ENCODE assay signal across 19 cellular contexts in genomic region chr12:124459852-124460645, GRCh38.
A peak's percentile ranks its signal among the peaks of the same experiment; 100 is the strongest.
DNase-seq lines count a peak whose midpoint lies in the region; ATAC-seq and TF ChIP-seq lines count a peak whose summit lies in the region.
"Had no signal": no experiment of that assay in that cellular context is flagged by ENCODE, and none has a peak within 500 bp of the region (broad histone marks: within the 10 kb centered on the region; RNA-seq: fewer than 3 reads in every experiment).

No MANE protein-coding gene starts in this region.

- no peak overlapping the region for H3K27ac ChIP-seq in CD8-positive, alpha-beta memory T cell (ENCODE audit: low read depth, low read length)

- ATAC-seq in central memory CD8-positive, alpha-beta T cell (replicated peaks; ENCODE audit: extremely low read depth, poor library complexity, severe bottlenecking) = no peak
- no peak for ATAC-seq in natural killer cell
- ATAC-seq: gastrocnemius medialis, PC-3 had no signal

- H3K27me3 Mint-ChIP-seq in activated CD4-positive, alpha-beta T cell treated with anti-CD3 and anti-CD28 coated beads, Interleukin-2, amount 10 ng/mL, durations not matched to agents 24 days and 14 days = no peaks in the 10 kb centered on the region
- no peaks in the 10 kb centered on the region for H3K27me3 Mint-ChIP-seq in CD8-positive, alpha-beta memory T cell
- H3K27me3 Mint-ChIP-seq in central memory CD8-positive, alpha-beta T cell = no peaks in the 10 kb centered on the region
- no peaks in the 10 kb centered on the region for H3K27me3 Mint-ChIP-seq in natural killer cell (ENCODE audit: low read depth in 2 of 2)
- H3K27me3 Mint-ChIP-seq: activated CD4-positive, alpha-beta memory T cell treated with anti-CD3 and anti-CD28 coated beads for 36 hours had no signal

- H3K4me3 Mint-ChIP-seq in activated CD4-positive, alpha-beta T cell treated with anti-CD3 and anti-CD28 coated beads, Interleukin-2, amount 10 ng/mL, durations not matched to agents 24 days and 14 days = no peak overlapping the region
- H3K4me3 Mint-ChIP-seq in CD8-positive, alpha-beta memory T cell = peak overlapping the region in 5 of 7 donors; percentile 28 to 65 (median 56)
- H3K4me3 Mint-ChIP-seq in central memory CD8-positive, alpha-beta T cell = peak overlapping the region; percentile 44
- peak overlapping the region; percentile 62 for H3K4me3 Mint-ChIP-seq in natural killer cell
- H3K4me3 Mint-ChIP-seq: activated CD4-positive, alpha-beta memory T cell treated with anti-CD3 and anti-CD28 coated beads for 36 hours had no signal

- peaks cover 28% of the 10 kb centered on the region for H3K4me1 ChIP-seq in CD8-positive, alpha-beta memory T cell (ENCODE audit: insufficient read depth, low read length)

- peaks cover 8% of the 10 kb centered on the region for H3K36me3 ChIP-seq in CD8-positive, alpha-beta memory T cell (ENCODE audit: insufficient read depth, low read length)
- H3K36me3 ChIP-seq: gastrocnemius medialis had no signal

- TF ChIP-seq CTCF in natural killer cell (IDR thresholded peaks at IDR 0.05) = no peak

- H3K9me3 Mint-ChIP-seq in activated CD4-positive, alpha-beta T cell treated with anti-CD3 and anti-CD28 coated beads, Interleukin-2, amount 10 ng/mL, durations not matched to agents 24 days and 14 days = no peaks in the 10 kb centered on the region
- no peaks in the 10 kb centered on the region for H3K9me3 Mint-ChIP-seq in CD8-positive, alpha-beta memory T cell
- no peaks in the 10 kb centered on the region for H3K9me3 Mint-ChIP-seq in central memory CD8-positive, alpha-beta T cell
- H3K9me3 Mint-ChIP-seq in natural killer cell = no peaks in the 10 kb centered on the region

- peaks cover 46% of the 10 kb centered on the region for H3K36me3 Mint-ChIP-seq in activated CD4-positive, alpha-beta T cell treated with anti-CD3 and anti-CD28 coated beads, Interleukin-2, amount 10 ng/mL, durations not matched to agents 24 days and 14 days (ENCODE audit: low read depth)
- H3K36me3 Mint-ChIP-seq in CD8-positive, alpha-beta memory T cell = peaks cover 6 to 40% (median 8%) of the 10 kb centered on the region in 3 donors
- peaks cover 7% of the 10 kb centered on the region for H3K36me3 Mint-ChIP-seq in central memory CD8-positive, alpha-beta T cell (ENCODE audit: insufficient read depth)
- H3K36me3 Mint-ChIP-seq in natural killer cell = no peaks in the 10 kb centered on the region

- peak overlapping the region; percentile 32 for H3K27ac Mint-ChIP-seq in activated CD4-positive, alpha-beta T cell treated with anti-CD3 and anti-CD28 coated beads, Interleukin-2, amount 10 ng/mL, durations not matched to agents 24 days and 14 days
- H3K27ac Mint-ChIP-seq in CD8-positive, alpha-beta memory T cell = peak overlapping the region; percentile 40 to 97 (median 87)
- H3K27ac Mint-ChIP-seq in central memory CD8-positive, alpha-beta T cell (ENCODE audit: low read depth) = peak overlapping the region; percentile 88
- peak overlapping the region; percentile 65 to 96 for H3K27ac Mint-ChIP-seq in natural killer cell
- H3K27ac Mint-ChIP-seq: activated CD4-positive, alpha-beta memory T cell treated with anti-CD3 and anti-CD28 coated beads for 36 hours had no signal

- CTCF ChIA-PET in CD8-positive, alpha-beta memory T cell (lab: Charles Lee) = no interaction called here

- no peaks in the 10 kb centered on the region for H3K27me3 ChIP-seq in CD8-positive, alpha-beta memory T cell (ENCODE audit: insufficient read depth, low read length, poor library complexity, severe bottlenecking)
- H3K27me3 ChIP-seq: BE2C, gastrocnemius medialis had no signal

- intact Hi-C loops in activated CD4-positive, alpha-beta T cell treated with anti-CD3 and anti-CD28 coated beads, Interleukin-2, amount 10 ng/mL, durations not matched to agents 24 days and 14 days (cut with micrococcal nuclease) = loop anchor here (10.0 kb wide), 2 partner anchors 255 to 465 kb away; no protein-coding TSS in a partner anchor
- intact Hi-C loops in natural killer cell (cut with micrococcal nuclease) = loop anchor here (10.0 kb wide), 1 partner anchor 75 kb away; no protein-coding TSS in a partner anchor

- peaks cover 37% of the 10 kb centered on the region for H3K4me1 Mint-ChIP-seq in activated CD4-positive, alpha-beta T cell treated with anti-CD3 and anti-CD28 coated beads, Interleukin-2, amount 10 ng/mL, durations not matched to agents 24 days and 14 days
- H3K4me1 Mint-ChIP-seq in CD8-positive, alpha-beta memory T cell = peaks cover 56 to 86% (median 72%) of the 10 kb centered on the region in 3 donors
- peaks cover 67% of the 10 kb centered on the region for H3K4me1 Mint-ChIP-seq in central memory CD8-positive, alpha-beta T cell
- peaks cover 53 to 90% of the 10 kb centered on the region in 2 donors for H3K4me1 Mint-ChIP-seq in natural killer cell

- H3K9me3 ChIP-seq in CD8-positive, alpha-beta memory T cell (ENCODE audit: low read length) = no peaks in the 10 kb centered on the region
- H3K9me3 ChIP-seq: BE2C, gastrocnemius medialis had no signal

- H3K4me3 ChIP-seq in CD8-positive, alpha-beta memory T cell (ENCODE audit: low read length) = no peak overlapping the region
- H3K4me3 ChIP-seq: gastrocnemius medialis had no signal

- DNase-seq in activated CD4-positive, alpha-beta T cell treated with anti-CD3 and anti-CD28 coated beads, Interleukin-2, amount 10 ng/mL, durations not matched to agents 24 days and 14 days = no peak
- no peak for DNase-seq in activated CD4-positive, alpha-beta T cell treated with anti-CD3 and anti-CD28 coated beads for 4 hours
- DNase-seq in CD8-positive, alpha-beta memory T cell = no peak
- DNase-seq in central memory CD8-positive, alpha-beta T cell (ENCODE audit: low spot score in 2 of 2) = no peak
- no peak for DNase-seq in natural killer cell
- no peak for DNase-seq in RKO (ENCODE audit: low spot score)
- no peak for DNase-seq in stimulated activated CD4-positive, alpha-beta T cell treated with anti-CD3 and anti-CD28 coated beads, Interleukin-12 subunit alpha, Interleukin-12 subunit beta, amount 100 ng/mL, for 4 hours
- DNase-seq in stimulated activated CD4-positive, alpha-beta T cell treated with anti-CD3 and anti-CD28 coated beads, Interleukin-4, amount 100 ng/mL, for 24 hours = no peak
- DNase-seq: activated CD4-positive, alpha-beta memory T cell treated with anti-CD3 and anti-CD28 coated beads for 36 hours; activated T-cell treated with anti-CD3 and anti-CD28 coated beads for 4 hours; BE2C; central memory CD4-positive, alpha-beta T cell; gastrocnemius medialis; mammary epithelial cell; NCI-H1105; NCI-H2029; NCI-H345; PC-3; SIG-M5 had no signal

- POLR2A ChIA-PET in CD8-positive, alpha-beta memory T cell (lab: Charles Lee) = no interaction called here

Comparison
In these comparisons a context has a peak if more than half of its experiments do, and no peak if none do; other contexts are left out.
1. H3K27ac Mint-ChIP-seq: peak in every context shown above with its lines; median percentile 88 in central memory CD8-positive, alpha-beta T cell; 87 in CD8-positive, alpha-beta memory T cell; 80 in natural killer cell; 32 in activated CD4-positive, alpha-beta T cell treated with anti-CD3 and anti-CD28 coated beads, Interleukin-2, amount 10 ng/mL, durations not matched to agents 24 days and 14 days.